Comparison of ENCODE assay signal across 2 cellular contexts in the genomic region with DNA sequence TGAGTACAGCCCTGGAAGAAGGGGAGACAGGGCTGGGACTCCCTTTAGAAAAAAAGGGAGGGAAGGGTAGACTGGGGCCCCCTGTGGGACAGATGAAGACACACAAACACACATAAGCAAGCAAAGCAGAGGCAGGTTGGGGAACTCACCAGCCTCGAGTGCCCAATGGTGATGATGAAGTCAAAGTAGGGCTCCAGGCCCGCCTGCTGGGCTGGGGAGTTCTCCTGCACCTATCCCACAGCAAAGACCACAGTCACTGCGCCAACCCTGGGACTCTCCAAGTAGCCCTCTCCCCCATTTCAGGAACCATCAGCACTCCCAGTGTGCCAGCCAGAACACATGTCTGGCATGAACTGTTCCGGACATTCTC.
A peak's percentile ranks its signal among the peaks of the same experiment; 100 is the strongest.
TF ChIP-seq lines count a peak whose summit lies in the region.

No MANE protein-coding gene starts in this region.

TF ChIP-seq in HEK293, 187 proteins besides CTCF, POLR2A, EP300 and RAD21:
- TF ChIP-seq ZNF239 (tag by site-specific recombination; IDR thresholded peaks at IDR 0.05): no peak
- no peak for TF ChIP-seq ZNF514 (tag by site-specific recombination; IDR thresholded peaks at IDR 0.05)
- no peak for TF ChIP-seq SALL2 (tag by site-specific recombination; IDR thresholded peaks at IDR 0.05; ENCODE audit: borderline replicate concordance)
- TF ChIP-seq ZNF600 (tag by site-specific recombination; IDR thresholded peaks at IDR 0.05): peak; percentile 52; the same call in 1 of the 2 replicates
- TF ChIP-seq AEBP2 (tag by site-specific recombination; IDR thresholded peaks at IDR 0.05; ENCODE audit: borderline replicate concordance): no peak
- no peak for TF ChIP-seq ZBTB48 (tag by site-specific recombination; IDR thresholded peaks at IDR 0.05)
- TF ChIP-seq SCRT2 (tag by site-specific recombination; IDR thresholded peaks at IDR 0.05): no peak
- no peak for TF ChIP-seq REPIN1 (tag by site-specific recombination; IDR thresholded peaks at IDR 0.05; ENCODE audit: low read depth)
- TF ChIP-seq ZNF580 (tag by site-specific recombination; IDR thresholded peaks at IDR 0.05): no peak

TF ChIP-seq in H1, 55 proteins besides CTCF, POLR2A, EP300 and RAD21:
- TF ChIP-seq TAF1 (IDR thresholded peaks at IDR 0.05; ENCODE audit: low read depth, low read length): no peak
- no peak for TF ChIP-seq ZNF274 (IDR thresholded peaks at IDR 0.05; ENCODE audit: borderline replicate concordance, extremely low read depth, low read length)
- TF ChIP-seq RNF2 (IDR thresholded peaks at IDR 0.05; ENCODE audit: borderline replicate concordance, low read depth, low read length, missing control alignments, poor library complexity, severe bottlenecking): no peak
- TF ChIP-seq NANOG (IDR thresholded peaks at IDR 0.05; ENCODE audit: insufficient read depth, low read depth, low read length, poor library complexity, severe bottlenecking): no peak
- TF ChIP-seq SUZ12 (IDR thresholded peaks at IDR 0.05; ENCODE audit: low read length): no peak
